Comparison of ENCODE assay signal across 20 cellular contexts in the genomic region with DNA sequence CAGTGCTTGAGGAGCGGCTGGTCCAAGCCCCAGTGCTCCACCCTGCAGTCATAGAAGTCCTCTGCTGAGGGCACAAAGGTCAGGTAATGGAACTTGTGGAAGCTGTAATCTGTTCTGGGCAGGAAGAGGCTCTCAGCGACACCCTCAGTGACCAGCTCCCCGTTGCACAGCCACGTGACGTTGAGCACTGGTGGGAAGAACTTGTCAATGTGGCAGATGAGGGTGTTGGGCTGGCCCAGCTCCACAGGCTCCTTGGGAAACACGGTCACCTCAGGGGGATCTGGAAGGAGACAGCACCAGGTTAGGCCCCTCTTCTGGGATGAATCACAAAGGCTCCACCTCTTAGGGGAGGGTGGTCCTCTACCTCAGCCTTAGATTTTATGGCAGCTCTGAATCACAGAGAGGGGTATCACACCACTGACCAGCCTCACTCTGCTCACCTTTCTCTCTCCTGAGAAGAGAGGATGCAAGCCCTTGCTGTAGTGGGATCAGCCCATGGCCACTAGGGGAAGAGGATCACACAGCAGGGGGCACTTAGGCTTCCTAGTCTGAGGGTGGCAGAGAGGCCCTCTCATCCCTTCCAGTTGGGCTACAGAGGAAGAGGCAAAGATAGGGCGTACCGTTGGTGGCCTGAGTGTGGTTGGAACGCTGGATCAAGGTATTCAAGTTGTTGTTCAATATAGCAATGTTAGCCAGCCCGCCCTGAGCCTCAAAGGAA. TPM values are rescaled to one million over a fixed set of nuclear protein-coding genes. Genes with fewer than 3 reads are reported as not detected.
"Had no signal": no experiment of that assay in that cellular context is flagged by ENCODE, and none has a peak within 500 bp of the region (broad histone marks: within the 10 kb centered on the region; RNA-seq: fewer than 3 reads in every experiment).

No MANE protein-coding gene starts in this region.

- H3K27ac ChIP-seq: breast epithelium, epithelial cell of prostate, ovary, thyroid gland, uterus had no signal

- ATAC-seq: activated CD8-positive, alpha-beta memory T cell treated with anti-CD3 and anti-CD28 coated beads, Interleukin-2, amount 10 ng/mL, durations not matched to agents 7 days and 5 days; activated T-cell treated with anti-CD3 and anti-CD28 coated beads, Interleukin-2, amount 50 U/mL, for 4 hours had no signal

- H3K4me1 Mint-ChIP-seq: neural crest cell had no signal

- H3K27ac Mint-ChIP-seq: activated CD8-positive, alpha-beta memory T cell treated with anti-CD3 and anti-CD28 coated beads, Interleukin-2, amount 10 ng/mL, durations not matched to agents 7 days and 5 days; activated naive CD8-positive, alpha-beta T cell treated with anti-CD3 and anti-CD28 coated beads, Interleukin-2, amount 10 ng/mL, durations not matched to agents 7 days and 5 days; T-helper 1 cell treated with Interleukin-12 subunit alpha and Interleukin-12 subunit beta and Interleukin-4 antibody, amounts not matched to agents 30 μg/mL and 1 μg/mL, for 36 hours had no signal

- H3K4me3 ChIP-seq: breast epithelium, ovary, thyroid gland, uterus had no signal

- H3K27me3 ChIP-seq: breast epithelium, ovary, thyroid gland, uterus had no signal

- H3K36me3 ChIP-seq: breast epithelium, ovary, thyroid gland, uterus had no signal

- H3K4me1 ChIP-seq: breast epithelium, thyroid gland, uterus had no signal

- H3K9me3 Mint-ChIP-seq: activated naive CD8-positive, alpha-beta T cell treated with anti-CD3 and anti-CD28 coated beads, Interleukin-2, amount 10 ng/mL, durations not matched to agents 7 days and 5 days; activated T-cell treated with anti-CD3 and anti-CD28 coated beads, Interleukin-2, amount 50 U/mL, for 4 hours; T-helper 1 cell treated with Interleukin-12 subunit alpha and Interleukin-12 subunit beta and Interleukin-4 antibody, amounts not matched to agents 30 μg/mL and 1 μg/mL, for 36 hours had no signal

- DNase-seq: activated CD4-positive, alpha-beta T cell treated with anti-CD3 and anti-CD28 coated beads, Interleukin-2, amount 50 U/mL, for 48 hours; activated CD4-positive, CD25-positive, alpha-beta regulatory T cell; activated CD8-positive, alpha-beta memory T cell treated with anti-CD3 and anti-CD28 coated beads, Interleukin-2, amount 10 ng/mL, durations not matched to agents 7 days and 5 days; activated gamma-delta T cell; activated naive CD8-positive, alpha-beta T cell treated with anti-CD3 and anti-CD28 coated beads, Interleukin-2, amount 10 ng/mL, durations not matched to agents 7 days and 5 days; activated T-cell treated with anti-CD3 and anti-CD28 coated beads, Interleukin-2, amount 50 U/mL, for 4 hours; anterior cingulate cortex; effector CD4-positive, alpha-beta T cell; hippocampal formation; kidney glomerular epithelial cell; ovary; stimulated activated CD4-positive, alpha-beta T cell treated with anti-CD3 and anti-CD28 coated beads, Interleukin-15, amount 100 ng/mL, for 24 hours; stimulated activated CD4-positive, alpha-beta T cell treated with anti-CD3 and anti-CD28 coated beads, Interleukin-4, amount 100 ng/mL, for 24 hours; thyroid gland; uterus had no signal

- H3K4me3 Mint-ChIP-seq: activated CD8-positive, alpha-beta memory T cell treated with anti-CD3 and anti-CD28 coated beads, Interleukin-2, amount 10 ng/mL, durations not matched to agents 7 days and 5 days; activated naive CD8-positive, alpha-beta T cell treated with anti-CD3 and anti-CD28 coated beads, Interleukin-2, amount 10 ng/mL, durations not matched to agents 7 days and 5 days; activated T-cell treated with anti-CD3 and anti-CD28 coated beads, Interleukin-2, amount 50 U/mL, for 4 hours; neural crest cell; T-helper 1 cell treated with Interleukin-12 subunit alpha and Interleukin-12 subunit beta and Interleukin-4 antibody, amounts not matched to agents 30 μg/mL and 1 μg/mL, for 36 hours had no signal

- H3K9me3 ChIP-seq: breast epithelium, ovary, thyroid gland, uterus had no signal

- H3K27me3 Mint-ChIP-seq: activated CD8-positive, alpha-beta memory T cell treated with anti-CD3 and anti-CD28 coated beads, Interleukin-2, amount 10 ng/mL, durations not matched to agents 7 days and 5 days had no signal

RNA-seq across cellular contexts. Expression of gene HLA-DOA, which starts 59.8 kb away (rescaled TPM):
- total RNA-seq: glomerular endothelial cell had no signal
